1 cellular context compared by ENCODE assay signal in genomic region chr2:3741372-3741771, GRCh38.
TF ChIP-seq lines count a peak whose summit lies in the region.

No MANE protein-coding gene starts in this region.

TF ChIP-seq in GM23338, 12 proteins besides CTCF, POLR2A, EP300 and RAD21 (continued from another document):
- TF ChIP-seq ZNF462 (CRISPR knock-in tag; IDR thresholded peaks at IDR 0.05): no peak
- TF ChIP-seq JUNB (IDR thresholded peaks at IDR 0.05; ENCODE audit: unreplicated experiment): no peak
- TF ChIP-seq CREB1 (CRISPR knock-in tag; IDR thresholded peaks at IDR 0.05; ENCODE audit: low read depth): no peak
